Comparison of ENCODE assay signal across 10 cellular contexts in the genomic region with DNA sequence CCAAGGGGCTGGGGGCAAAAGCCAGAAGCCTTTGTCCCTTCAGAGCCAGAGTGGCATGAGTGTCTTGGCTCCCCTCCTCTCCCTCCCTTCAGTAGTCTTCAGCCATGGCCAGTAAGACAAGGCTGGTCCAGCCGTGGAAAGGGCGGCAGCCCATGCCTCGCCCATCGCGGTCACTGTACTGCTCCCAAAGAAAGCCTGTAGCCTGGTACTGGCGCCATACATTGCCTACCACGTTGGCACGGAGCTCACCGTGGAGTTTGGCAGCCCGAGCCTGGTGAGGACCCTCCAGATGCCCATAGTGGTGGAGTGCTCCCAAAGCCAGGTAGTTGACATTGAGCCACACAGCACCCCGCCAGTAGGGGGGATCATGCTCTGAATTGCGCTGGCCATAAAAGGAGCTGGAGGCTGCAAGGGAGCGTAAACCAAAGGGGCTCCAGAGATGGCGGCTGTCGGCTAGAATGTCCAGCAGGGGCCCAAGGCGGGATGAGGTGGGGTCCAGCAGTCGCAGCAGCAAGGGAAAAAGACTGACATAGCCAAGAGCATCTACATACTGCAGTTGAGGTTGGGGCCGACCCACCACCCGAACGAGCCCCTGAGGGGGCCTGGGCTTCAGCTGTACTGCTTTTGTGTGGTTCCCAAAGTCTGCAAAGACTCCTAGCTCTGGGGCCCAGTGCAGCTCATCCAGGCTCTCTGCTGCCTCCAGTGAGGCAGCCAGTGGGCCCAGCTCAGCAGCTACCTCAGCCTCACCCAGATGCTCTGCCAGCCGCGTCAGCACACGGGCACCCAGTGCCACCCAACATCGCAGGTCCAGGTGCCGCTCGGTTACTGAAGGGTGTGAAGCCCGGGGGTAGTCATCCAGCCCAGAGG. TPM values are rescaled to one million over a fixed set of nuclear protein-coding genes. Genes with fewer than 3 reads are reported as not detected.
DNase-seq lines count a peak whose midpoint lies in the region; ATAC-seq and TF ChIP-seq lines count a peak whose summit lies in the region.
"Had no signal": no experiment of that assay in that cellular context is flagged by ENCODE, and none has a peak within 500 bp of the region (broad histone marks: within the 10 kb centered on the region; RNA-seq: fewer than 3 reads in every experiment).

No MANE protein-coding gene starts in this region.

- CTCF ChIA-PET in activated CD4-positive, alpha-beta T cell treated with anti-CD3 and anti-CD28 coated beads for 36 hours (lab: Charles Lee) = interaction anchor here (0.7 to 1.5 kb wide), 3 partner anchors 8 to 13 kb away, joined by 3 to 4 read pairs (median 4); no protein-coding TSS in a partner anchor

- intact Hi-C loops in activated CD4-positive, alpha-beta T cell treated with anti-CD3 and anti-CD28 coated beads, Interleukin-2, amount 10 ng/mL, durations not matched to agents 24 days and 14 days (cut with micrococcal nuclease) = no loop called here
- intact Hi-C loops in activated CD4-positive, alpha-beta T cell treated with anti-CD3 and anti-CD28 coated beads for 36 hours (cut with DNase I, micrococcal nuclease) = no loop called here

- no peak overlapping the region for H3K27ac Mint-ChIP-seq in activated CD4-positive, alpha-beta T cell treated with anti-CD3 and anti-CD28 coated beads, Interleukin-2, amount 10 ng/mL, durations not matched to agents 24 days and 14 days
- no peak overlapping the region for H3K27ac Mint-ChIP-seq in activated CD4-positive, alpha-beta T cell treated with anti-CD3 and anti-CD28 coated beads for 36 hours
- H3K27ac Mint-ChIP-seq in progenitor cell of endocrine pancreas = peak overlapping the region; percentile 10

- POLR2A ChIA-PET in activated CD4-positive, alpha-beta T cell treated with anti-CD3 and anti-CD28 coated beads for 36 hours (lab: Charles Lee) = no interaction called here

- peaks cover 38% of the 10 kb centered on the region for H3K4me1 Mint-ChIP-seq in activated CD4-positive, alpha-beta T cell treated with anti-CD3 and anti-CD28 coated beads, Interleukin-2, amount 10 ng/mL, durations not matched to agents 24 days and 14 days
- peaks cover 28% of the 10 kb centered on the region for H3K4me1 Mint-ChIP-seq in activated CD4-positive, alpha-beta T cell treated with anti-CD3 and anti-CD28 coated beads for 36 hours
- peaks cover 28% of the 10 kb centered on the region for H3K4me1 Mint-ChIP-seq in progenitor cell of endocrine pancreas (ENCODE audit: low read depth)

- peaks cover 38% of the 10 kb centered on the region for H3K36me3 Mint-ChIP-seq in activated CD4-positive, alpha-beta T cell treated with anti-CD3 and anti-CD28 coated beads, Interleukin-2, amount 10 ng/mL, durations not matched to agents 24 days and 14 days (ENCODE audit: low read depth)
- H3K36me3 Mint-ChIP-seq in activated CD4-positive, alpha-beta T cell treated with anti-CD3 and anti-CD28 coated beads for 36 hours (ENCODE audit: low read depth) = peaks cover 19% of the 10 kb centered on the region
- H3K36me3 Mint-ChIP-seq in progenitor cell of endocrine pancreas (ENCODE audit: insufficient read depth) = peaks cover 1% of the 10 kb centered on the region

- peak; percentile 72 for DNase-seq in activated CD4-positive, alpha-beta T cell treated with anti-CD3 and anti-CD28 coated beads, Interleukin-2, amount 10 ng/mL, durations not matched to agents 24 days and 14 days
- DNase-seq in activated CD4-positive, alpha-beta T cell treated with anti-CD3 and anti-CD28 coated beads for 36 hours = no peak
- peak; percentile 60 for DNase-seq in WERI-Rb-1
- DNase-seq in progenitor cell of endocrine pancreas (ENCODE audit: low spot score, unreplicated experiment) = no peak
- no peak for DNase-seq in NCI-H1105 (lab: John Stamatoyannopoulos, UW)
- DNase-seq: activated CD4-positive, alpha-beta T cell treated with anti-CD3 and anti-CD28 coated beads for 4 hours; AML-193; KBM-7; NCI-H774 had no signal

- no peak overlapping the region for H3K4me3 Mint-ChIP-seq in activated CD4-positive, alpha-beta T cell treated with anti-CD3 and anti-CD28 coated beads, Interleukin-2, amount 10 ng/mL, durations not matched to agents 24 days and 14 days
- H3K4me3 Mint-ChIP-seq in activated CD4-positive, alpha-beta T cell treated with anti-CD3 and anti-CD28 coated beads for 36 hours = no peak overlapping the region
- peak overlapping the region; percentile 41 for H3K4me3 Mint-ChIP-seq in progenitor cell of endocrine pancreas (ENCODE audit: low read depth)

- H3K9me3 ChIP-seq in WERI-Rb-1 (ENCODE audit: severe bottlenecking) = no peaks in the 10 kb centered on the region

- peaks cover 33% of the 10 kb centered on the region for H3K36me3 ChIP-seq in WERI-Rb-1

- no peaks in the 10 kb centered on the region for H3K9me3 Mint-ChIP-seq in activated CD4-positive, alpha-beta T cell treated with anti-CD3 and anti-CD28 coated beads, Interleukin-2, amount 10 ng/mL, durations not matched to agents 24 days and 14 days
- H3K9me3 Mint-ChIP-seq in activated CD4-positive, alpha-beta T cell treated with anti-CD3 and anti-CD28 coated beads for 36 hours (ENCODE audit: low read depth) = no peaks in the 10 kb centered on the region
- no peaks in the 10 kb centered on the region for H3K9me3 Mint-ChIP-seq in progenitor cell of endocrine pancreas (ENCODE audit: low read depth)

- H3K27me3 ChIP-seq in WERI-Rb-1 (ENCODE audit: insufficient read depth, low read depth, severe bottlenecking) = no peaks in the 10 kb centered on the region

- H3K27ac ChIP-seq in WERI-Rb-1 = no peak overlapping the region

- no peaks in the 10 kb centered on the region for H3K27me3 Mint-ChIP-seq in activated CD4-positive, alpha-beta T cell treated with anti-CD3 and anti-CD28 coated beads, Interleukin-2, amount 10 ng/mL, durations not matched to agents 24 days and 14 days
- H3K27me3 Mint-ChIP-seq in activated CD4-positive, alpha-beta T cell treated with anti-CD3 and anti-CD28 coated beads for 36 hours = no peaks in the 10 kb centered on the region
- H3K27me3 Mint-ChIP-seq in progenitor cell of endocrine pancreas = no peaks in the 10 kb centered on the region

- TF ChIP-seq CTCF in WERI-Rb-1 (IDR thresholded peaks at IDR 0.05; ENCODE audit: low read depth, low read length) = peak; percentile 46
- peak; percentile 41 for TF ChIP-seq CTCF in progenitor cell of endocrine pancreas (IDR thresholded peaks at IDR 0.05; ENCODE audit: unreplicated experiment)

- H3K4me3 ChIP-seq in WERI-Rb-1 (ENCODE audit: low read depth, low read length) = no peak overlapping the region

- no peak for ATAC-seq in activated CD4-positive, alpha-beta T cell treated with anti-CD3 and anti-CD28 coated beads for 36 hours
- ATAC-seq in HG03457 (IDR thresholded peaks at IDR 0.05; ENCODE audit: unreplicated experiment) = no peak

RNA-seq across cellular contexts. Expression of a gene that starts 3.2 kb away (rescaled TPM):
- total RNA-seq in activated CD4-positive, alpha-beta T cell treated with anti-CD3 and anti-CD28 coated beads, Interleukin-2, amount 10 ng/mL, durations not matched to agents 24 days and 14 days = 28.8 and 29.0 TPM in 2 replicates
- 10 to 100 TPM; 24.9 to 30.2 TPM for total RNA-seq in activated CD4-positive, alpha-beta T cell treated with anti-CD3 and anti-CD28 coated beads for 36 hours
- 127 and 140 TPM in 2 replicates for total RNA-seq in progenitor cell of endocrine pancreas

RNA-seq across cellular contexts. Expression of a gene that starts 3.8 kb away (rescaled TPM):
- 84.2 and 85.7 TPM in 2 replicates for total RNA-seq in activated CD4-positive, alpha-beta T cell treated with anti-CD3 and anti-CD28 coated beads, Interleukin-2, amount 10 ng/mL, durations not matched to agents 24 days and 14 days
- total RNA-seq in activated CD4-positive, alpha-beta T cell treated with anti-CD3 and anti-CD28 coated beads for 36 hours = 10 to 100 TPM; 44.2 to 48.9 TPM
- total RNA-seq in progenitor cell of endocrine pancreas = 67.9 and 71.5 TPM in 2 replicates

RNA-seq across cellular contexts. Expression of a gene that starts 6.5 kb away (rescaled TPM):
- 51.8 and 54.5 TPM in 2 replicates for total RNA-seq in activated CD4-positive, alpha-beta T cell treated with anti-CD3 and anti-CD28 coated beads, Interleukin-2, amount 10 ng/mL, durations not matched to agents 24 days and 14 days
- 10 to 100 TPM; 24.2 to 25.6 TPM for total RNA-seq in activated CD4-positive, alpha-beta T cell treated with anti-CD3 and anti-CD28 coated beads for 36 hours
- total RNA-seq in progenitor cell of endocrine pancreas = 46.8 and 51.0 TPM in 2 replicates

RNA-seq across cellular contexts. Expression of a gene that starts 11.1 kb away (rescaled TPM):
- total RNA-seq in activated CD4-positive, alpha-beta T cell treated with anti-CD3 and anti-CD28 coated beads, Interleukin-2, amount 10 ng/mL, durations not matched to agents 24 days and 14 days = 89.0 and 115 TPM in 2 replicates
- total RNA-seq in activated CD4-positive, alpha-beta T cell treated with anti-CD3 and anti-CD28 coated beads for 36 hours = 10 to 100 TPM; 87.4 to 88.5 TPM
- total RNA-seq in progenitor cell of endocrine pancreas = 61.3 and 64.1 TPM in 2 replicates

RNA-seq across cellular contexts. Expression of a gene that starts 19.7 kb away (rescaled TPM):
- total RNA-seq in activated CD4-positive, alpha-beta T cell treated with anti-CD3 and anti-CD28 coated beads, Interleukin-2, amount 10 ng/mL, durations not matched to agents 24 days and 14 days = 1.1 and 2.2 TPM in 2 replicates
- 1 to 10 TPM; 1.8 to 2.5 TPM for total RNA-seq in activated CD4-positive, alpha-beta T cell treated with anti-CD3 and anti-CD28 coated beads for 36 hours
- total RNA-seq in progenitor cell of endocrine pancreas = 121 and 129 TPM in 2 replicates

Comparison
In these comparisons a context has a peak if more than half of its experiments do, and no peak if none do; other contexts are left out.
1. DNase-seq: peak in activated CD4-positive, alpha-beta T cell treated with anti-CD3 and anti-CD28 coated beads, Interleukin-2, amount 10 ng/mL, durations not matched to agents 24 days and 14 days (single experiment) and WERI-Rb-1 (single experiment); none in activated CD4-positive, alpha-beta T cell treated with anti-CD3 and anti-CD28 coated beads for 36 hours (single experiment), progenitor cell of endocrine pancreas (single experiment) and NCI-H1105 (single experiment).